ENCODE assay signal across 10 cellular contexts in the genomic region with DNA sequence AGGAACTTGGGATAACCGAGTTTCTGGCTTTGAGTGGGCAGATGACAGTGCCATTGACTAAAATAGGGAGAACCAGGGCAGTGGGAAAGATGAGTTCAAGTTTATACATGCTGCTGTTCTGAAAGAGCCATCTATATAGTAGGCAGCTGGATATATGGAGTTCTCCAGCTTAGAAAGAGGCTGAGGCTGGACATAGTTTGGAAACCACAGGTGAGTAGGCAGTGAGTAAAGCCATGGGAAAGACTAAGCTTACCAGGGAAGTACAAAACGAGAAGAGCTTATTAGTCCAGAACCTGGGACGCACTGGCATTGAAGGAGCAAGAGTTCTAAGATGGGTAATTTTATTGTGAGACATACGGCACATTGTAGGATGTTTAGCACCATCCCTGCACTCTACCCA. TPM values are rescaled to one million over a fixed set of nuclear protein-coding genes. Genes with fewer than 3 reads are reported as not detected.
A peak's percentile ranks its signal among the peaks of the same experiment; 100 is the strongest.
DNase-seq lines count a peak whose midpoint lies in the region; FAIRE-seq and TF ChIP-seq lines count a peak whose summit lies in the region.
"Had no signal": no experiment of that assay in that cellular context is flagged by ENCODE, and none has a peak within 500 bp of the region (broad histone marks: within the 10 kb centered on the region; RNA-seq: fewer than 3 reads in every experiment).

No MANE protein-coding gene starts in this region.

- H3K27me3 ChIP-seq in fibroblast of lung (ENCODE audit: control insufficient read depth, insufficient read depth, low read length): no peaks in the 10 kb centered on the region
- H3K27me3 ChIP-seq: pancreas had no signal

- no peaks in the 10 kb centered on the region for H3K9me3 ChIP-seq in fibroblast of lung (ENCODE audit: control insufficient read depth, insufficient read depth, low read depth, low read length)
- H3K9me3 ChIP-seq: pancreas had no signal

- peaks cover 10% of the 10 kb centered on the region for H3K4me1 ChIP-seq in fibroblast of lung (ENCODE audit: control insufficient read depth, extremely low read depth, insufficient read depth, low read length)

- H3K4me3 ChIP-seq in fibroblast of lung (replicated peaks in 1 of 4; ENCODE audit: control extremely low read depth in 1 of 4, insufficient read depth in 1 of 4, low read depth in 3 of 4, low read length in 4 of 4): no peak overlapping the region
- H3K4me3 ChIP-seq: pancreas had no signal

- no peak for TF ChIP-seq CTCF in fibroblast of lung (conservative IDR thresholded peaks at IDR 0.05 in 1 of 2, IDR thresholded peaks at IDR 0.05 in 1 of 2; ENCODE audit: low read depth in 1 of 2, low read length in 2 of 2)

- peak; percentile 59 for FAIRE-seq in RCC 7860 (lab: Jason Lieb, UNC)
- FAIRE-seq in frontal cortex (lab: Jason Lieb, UNC): no peak
- FAIRE-seq: pancreas had no signal

- peaks cover 3% of the 10 kb centered on the region for H3K79me2 ChIP-seq in fibroblast of lung (ENCODE audit: control insufficient read depth, insufficient read depth, low read length)

- peaks cover 1% of the 10 kb centered on the region for H3K36me3 ChIP-seq in fibroblast of lung (ENCODE audit: control insufficient read depth, insufficient read depth, low read length)
- H3K36me3 ChIP-seq: pancreas had no signal

- no peak overlapping the region for H3K9ac ChIP-seq in fibroblast of lung (ENCODE audit: insufficient read depth, low read length)

- H3K27ac ChIP-seq in fibroblast of lung (ENCODE audit: insufficient read depth, low read length): peak overlapping the region; percentile 81

- peak overlapping the region; percentile 11 for H3K4me2 ChIP-seq in fibroblast of lung (ENCODE audit: extremely low read depth, insufficient read depth, low read length)

- no peak overlapping the region for H2AFZ ChIP-seq in fibroblast of lung (ENCODE audit: low read length)

- DNase-seq in Daoy (ENCODE audit: low read depth) (peak; percentile 39), RCC 7860 (ENCODE audit: low spot score) (peak; percentile 72), fibroblast of lung (ENCODE audit: low read depth in 2 of 2) (peak in 1 of 2 donors; percentile 67), renal cortical epithelial cell (ENCODE audit: low read depth) (peak; percentile 43), iPS-NIHi7 (ENCODE audit: extremely low spot score) (no peak), activated gamma-delta T cell (lab: John Stamatoyannopoulos, UW) (no peak), OCI-M2 (lab: John Stamatoyannopoulos, UW; ENCODE audit: unreplicated experiment) (no peak), frontal cortex (ENCODE audit: low spot score in 2 of 2) (no peak)
- DNase-seq: NCI-H526, pancreas had no signal

- no peaks in the 10 kb centered on the region for H4K20me1 ChIP-seq in fibroblast of lung (ENCODE audit: control insufficient read depth, extremely low read depth, insufficient read depth, low read length)

RNA-seq across cellular contexts. Expression of a gene that starts 54.2 kb away (rescaled TPM):
- 5.1 and 24.9 TPM in 2 replicates for total RNA-seq in Daoy (2014; rRNA removed; shearing (Covaris generic))
- total RNA-seq in fibroblast of lung (9.2 and 12.1 TPM in 2 replicates), renal cortical epithelial cell (8.3 and 23.4 TPM in 2 replicates), frontal cortex (23.6 TPM)
- polyA plus RNA-seq in fibroblast of lung: 16.6 and 19.7 TPM in 2 replicates
- polyA plus RNA-seq in fibroblast of lung (2012): 7.8 and 9.0 TPM in 2 replicates
- polyA minus RNA-seq in fibroblast of lung (ENCODE audit: low replicate concordance): 13.7 and 17.5 TPM in 2 replicates

Comparison
In these comparisons a context has a peak if more than half of its experiments do, and no peak if none do; other contexts are left out.
1. DNase-seq: peak in Daoy (single experiment), RCC 7860 (single experiment) and renal cortical epithelial cell (single experiment); none in iPS-NIHi7 (single experiment), activated gamma-delta T cell (single experiment), OCI-M2 (single experiment) and frontal cortex (0 of 2).